29 cellular contexts compared by ENCODE assay signal in genomic region chr17:31573861-31574260, GRCh38.
DNase-seq lines count a peak whose midpoint lies in the region; ATAC-seq and TF ChIP-seq lines count a peak whose summit lies in the region.
"Had no signal": no experiment of that assay in that cellular context is flagged by ENCODE, and none has a peak within 500 bp of the region (broad histone marks: within the 10 kb centered on the region; RNA-seq: fewer than 3 reads in every experiment).

No MANE protein-coding gene starts in this region.

- H3K27me3 ChIP-seq in trophoblast cell (ENCODE audit: insufficient read depth, low read length), result no peaks in the 10 kb centered on the region
- H3K27me3 ChIP-seq: esophagus squamous epithelium, foreskin keratinocyte, heart left ventricle had no signal

- no peak overlapping the region for H2BK5ac ChIP-seq in trophoblast cell (ENCODE audit: low read depth, low read length, poor library complexity)

- H3K4me1 ChIP-seq in trophoblast cell (ENCODE audit: control insufficient read depth in 1 of 2, insufficient read depth in 2 of 2, low read length in 2 of 2), result peaks cover 23 to 34% of the 10 kb centered on the region in 2 experiments
- H3K4me1 ChIP-seq: foreskin keratinocyte had no signal

- no peak overlapping the region for H3K4ac ChIP-seq in trophoblast cell (ENCODE audit: low read depth, low read length)

- no peak overlapping the region for H3K27ac ChIP-seq in trophoblast cell (ENCODE audit: low read depth, low read length)
- H3K27ac ChIP-seq: foreskin keratinocyte, HL-60, left ventricle myocardium inferior had no signal

- H3K9me3 ChIP-seq in trophoblast cell (ENCODE audit: insufficient read depth, low read depth, low read length), result peaks cover 4% of the 10 kb centered on the region
- H3K9me3 ChIP-seq: esophagus squamous epithelium, heart left ventricle, left ventricle myocardium inferior had no signal

- H4K12ac ChIP-seq in trophoblast cell (ENCODE audit: low read depth, low read length), result no peak overlapping the region

- no peak overlapping the region for H2AFZ ChIP-seq in trophoblast cell (ENCODE audit: insufficient read depth, low read length, poor library complexity)

- no peak overlapping the region for H3K23ac ChIP-seq in trophoblast cell (ENCODE audit: low read length)

- H3K79me2 ChIP-seq in trophoblast cell (ENCODE audit: control insufficient read depth, insufficient read depth, low read length, poor library complexity), result no peaks in the 10 kb centered on the region

- H2BK120ac ChIP-seq in trophoblast cell (ENCODE audit: insufficient read depth, low read length, poor library complexity), result no peak overlapping the region

- no peaks in the 10 kb centered on the region for H3K27me3 Mint-ChIP-seq in natural killer cell treated with Interleukin-12 subunit alpha and Interleukin-12 subunit beta and Interleukin-15 and Interleukin-18, amount 100 ng/mL, for 72 hours
- H3K27me3 Mint-ChIP-seq in natural killer cell (ENCODE audit: low read depth in 2 of 2), result no peaks in the 10 kb centered on the region
- no peaks in the 10 kb centered on the region for H3K27me3 Mint-ChIP-seq in dendritic cell treated with granulocyte-macrophage colony-stimulating factor and Interleukin-4, amounts not matched to agents 40 ng/mL and 50 ng/mL, for 4 days
- H3K27me3 Mint-ChIP-seq: activated CD4-positive, alpha-beta T cell treated with anti-CD3 and anti-CD28 coated beads, Interleukin-2, amount 10 ng/mL, durations not matched to agents 7 days and 5 days; activated naive CD8-positive, alpha-beta T cell treated with anti-CD3 and anti-CD28 coated beads, Interleukin-2, amount 50 U/mL, for 24 hours; CD4-positive, alpha-beta T cell had no signal

- no peak overlapping the region for H3K27ac Mint-ChIP-seq in natural killer cell treated with Interleukin-12 subunit alpha and Interleukin-12 subunit beta and Interleukin-15 and Interleukin-18, amount 100 ng/mL, for 72 hours
- no peak overlapping the region for H3K27ac Mint-ChIP-seq in natural killer cell
- peak overlapping the region; percentile 11 for H3K27ac Mint-ChIP-seq in dendritic cell treated with granulocyte-macrophage colony-stimulating factor and Interleukin-4, amounts not matched to agents 40 ng/mL and 50 ng/mL, for 4 days
- H3K27ac Mint-ChIP-seq: activated CD4-positive, alpha-beta T cell treated with anti-CD3 and anti-CD28 coated beads, Interleukin-2, amount 10 ng/mL, durations not matched to agents 7 days and 5 days; activated naive CD8-positive, alpha-beta T cell treated with anti-CD3 and anti-CD28 coated beads, Interleukin-2, amount 50 U/mL, for 24 hours; CD4-positive, alpha-beta T cell; WTC11 had no signal

- H4K91ac ChIP-seq in trophoblast cell (ENCODE audit: low read depth, low read length), result no peak overlapping the region

- H3K9ac ChIP-seq in trophoblast cell (ENCODE audit: low read length), result no peak overlapping the region

- no CpG with 5 or more reads among the region's 6 CpGs for whole genome bisulfite sequencing in trophoblast cell (ENCODE audit: extremely low coverage, insufficient coverage, insufficient read length)

- no peak for ATAC-seq in natural killer cell treated with Interleukin-12 subunit alpha and Interleukin-12 subunit beta and Interleukin-15 and Interleukin-18, amount 100 ng/mL, for 72 hours
- ATAC-seq in natural killer cell, result no peak
- ATAC-seq: activated naive CD8-positive, alpha-beta T cell treated with anti-CD3 and anti-CD28 coated beads, Interleukin-2, amount 50 U/mL, for 24 hours; foreskin keratinocyte; heart left ventricle; WTC11 had no signal

- no peaks in the 10 kb centered on the region for H3K9me3 Mint-ChIP-seq in natural killer cell treated with Interleukin-12 subunit alpha and Interleukin-12 subunit beta and Interleukin-15 and Interleukin-18, amount 100 ng/mL, for 72 hours
- no peaks in the 10 kb centered on the region for H3K9me3 Mint-ChIP-seq in natural killer cell
- no peaks in the 10 kb centered on the region for H3K9me3 Mint-ChIP-seq in dendritic cell treated with granulocyte-macrophage colony-stimulating factor and Interleukin-4, amounts not matched to agents 40 ng/mL and 50 ng/mL, for 4 days
- H3K9me3 Mint-ChIP-seq: activated CD4-positive, alpha-beta T cell treated with anti-CD3 and anti-CD28 coated beads, Interleukin-2, amount 10 ng/mL, durations not matched to agents 7 days and 5 days; activated naive CD8-positive, alpha-beta T cell treated with anti-CD3 and anti-CD28 coated beads, Interleukin-2, amount 50 U/mL, for 24 hours; CD4-positive, alpha-beta T cell; central memory CD8-positive, alpha-beta T cell; WTC11 had no signal

- DNase-seq in natural killer cell treated with Interleukin-12 subunit alpha and Interleukin-12 subunit beta and Interleukin-15 and Interleukin-18, amount 100 ng/mL, for 72 hours (ENCODE audit: low spot score), result peak; percentile 15
- DNase-seq in natural killer cell, result no peak
- DNase-seq in trophoblast cell, result peak; percentile 91 to 92
- no peak for DNase-seq in ecto neural progenitor cell (ENCODE audit: low spot score)
- no peak for DNase-seq in HuH-7 (ENCODE audit: low spot score)
- no peak for DNase-seq in SHP77 (lab: John Stamatoyannopoulos, UW)
- DNase-seq: activated CD4-positive, alpha-beta T cell treated with anti-CD3 and anti-CD28 coated beads, Interleukin-2, amount 10 ng/mL, durations not matched to agents 7 days and 5 days; activated naive CD4-positive, alpha-beta T cell; activated naive CD8-positive, alpha-beta T cell treated with anti-CD3 and anti-CD28 coated beads, Interleukin-2, amount 50 U/mL, for 24 hours; activated T-cell treated with anti-CD3 and anti-CD28 coated beads, Interleukin-2, amount 50 U/mL, for 48 hours; AML-193; CD4-positive, alpha-beta T cell; dermis blood vessel endothelial cell; esophagus squamous epithelium; foreskin keratinocyte; GOT3; heart left ventricle; left ventricle myocardium inferior; NCI-H1417 treated with DMSO at 0.1 percent for 48 hours; NCI-H2081 treated with DMSO at 0.1 percent for 48 hours; NCI-H748 treated with DMSO at 0.1 percent for 48 hours; RPMI8226; stimulated activated CD4-positive, alpha-beta T cell treated with anti-CD3 and anti-CD28 coated beads, Interleukin-15, amount 100 ng/mL, for 24 hours; stimulated activated CD4-positive, alpha-beta T cell treated with anti-CD3 and anti-CD28 coated beads, Interleukin-4, amount 100 ng/mL, for 4 hours; T-helper 1 cell had no signal

- peaks cover 5% of the 10 kb centered on the region for H3K79me1 ChIP-seq in trophoblast cell (ENCODE audit: low read length)

- no peak overlapping the region for H2AK5ac ChIP-seq in trophoblast cell (ENCODE audit: low read length)

- no peak overlapping the region for H3K14ac ChIP-seq in trophoblast cell (ENCODE audit: low read length)

- intact Hi-C loops in natural killer cell (cut with micrococcal nuclease), result no loop called here
- intact Hi-C loops in dendritic cell treated with granulocyte-macrophage colony-stimulating factor and Interleukin-4, amounts not matched to agents 40 ng/mL and 50 ng/mL, for 4 days (cut with micrococcal nuclease), result no loop called here

- H4K8ac ChIP-seq in trophoblast cell (ENCODE audit: low read depth, low read length), result no peak overlapping the region

- H3K4me3 Mint-ChIP-seq in natural killer cell treated with Interleukin-12 subunit alpha and Interleukin-12 subunit beta and Interleukin-15 and Interleukin-18, amount 100 ng/mL, for 72 hours, result no peak overlapping the region
- no peak overlapping the region for H3K4me3 Mint-ChIP-seq in natural killer cell
- no peak overlapping the region for H3K4me3 Mint-ChIP-seq in dendritic cell treated with granulocyte-macrophage colony-stimulating factor and Interleukin-4, amounts not matched to agents 40 ng/mL and 50 ng/mL, for 4 days
- H3K4me3 Mint-ChIP-seq: activated CD4-positive, alpha-beta T cell treated with anti-CD3 and anti-CD28 coated beads, Interleukin-2, amount 10 ng/mL, durations not matched to agents 7 days and 5 days; activated naive CD8-positive, alpha-beta T cell treated with anti-CD3 and anti-CD28 coated beads, Interleukin-2, amount 50 U/mL, for 24 hours; CD4-positive, alpha-beta T cell; central memory CD8-positive, alpha-beta T cell; WTC11 had no signal

- H3K4me3 ChIP-seq in trophoblast cell (ENCODE audit: low read depth, low read length), result no peak overlapping the region
- H3K4me3 ChIP-seq: esophagus squamous epithelium, heart left ventricle, left ventricle myocardium inferior had no signal

- H3K4me1 Mint-ChIP-seq in natural killer cell treated with Interleukin-12 subunit alpha and Interleukin-12 subunit beta and Interleukin-15 and Interleukin-18, amount 100 ng/mL, for 72 hours (ENCODE audit: low read depth in 2 of 2), result no peaks in the 10 kb centered on the region
- no peaks in the 10 kb centered on the region for H3K4me1 Mint-ChIP-seq in natural killer cell
- H3K4me1 Mint-ChIP-seq in dendritic cell treated with granulocyte-macrophage colony-stimulating factor and Interleukin-4, amounts not matched to agents 40 ng/mL and 50 ng/mL, for 4 days (ENCODE audit: low read depth), result peaks cover 47% of the 10 kb centered on the region
- H3K4me1 Mint-ChIP-seq: activated CD4-positive, alpha-beta T cell treated with anti-CD3 and anti-CD28 coated beads, Interleukin-2, amount 10 ng/mL, durations not matched to agents 7 days and 5 days; activated naive CD8-positive, alpha-beta T cell treated with anti-CD3 and anti-CD28 coated beads, Interleukin-2, amount 50 U/mL, for 24 hours; central memory CD8-positive, alpha-beta T cell had no signal

- no peak overlapping the region for H3K18ac ChIP-seq in trophoblast cell (ENCODE audit: low read length)

- no peaks in the 10 kb centered on the region for H3K36me3 Mint-ChIP-seq in natural killer cell treated with Interleukin-12 subunit alpha and Interleukin-12 subunit beta and Interleukin-15 and Interleukin-18, amount 100 ng/mL, for 72 hours
- no peaks in the 10 kb centered on the region for H3K36me3 Mint-ChIP-seq in natural killer cell
- H3K36me3 Mint-ChIP-seq in dendritic cell treated with granulocyte-macrophage colony-stimulating factor and Interleukin-4, amounts not matched to agents 40 ng/mL and 50 ng/mL, for 4 days (ENCODE audit: low read depth), result peaks cover 21% of the 10 kb centered on the region
- H3K36me3 Mint-ChIP-seq: WTC11 had no signal

- no peak overlapping the region for H2BK12ac ChIP-seq in trophoblast cell (ENCODE audit: low read length)

- H3K4me2 ChIP-seq in trophoblast cell (ENCODE audit: low read length), result no peak overlapping the region

- TF ChIP-seq CTCF in natural killer cell (IDR thresholded peaks at IDR 0.05), result no peak

- H3K36me3 ChIP-seq in trophoblast cell (ENCODE audit: control insufficient read depth in 1 of 2, insufficient read depth in 2 of 2, low read length in 2 of 2), result peaks cover 0 to 4% of the 10 kb centered on the region in 2 experiments
- H3K36me3 ChIP-seq: left ventricle myocardium inferior had no signal

Comparison
In these comparisons a context has a peak if more than half of its experiments do, and no peak if none do; other contexts are left out.
1. DNase-seq: peak in natural killer cell treated with Interleukin-12 subunit alpha and Interleukin-12 subunit beta and Interleukin-15 and Interleukin-18, amount 100 ng/mL, for 72 hours (single experiment) and trophoblast cell (2 of 2); none in natural killer cell (single experiment), ecto neural progenitor cell (single experiment), HuH-7 (single experiment) and SHP77 (0 of 2).